31 cellular contexts compared by ENCODE assay signal in genomic region chr10:129548534-129549130, GRCh38.
"Had no signal": no experiment of that assay in that cellular context is flagged by ENCODE, and none has a peak within 500 bp of the region (broad histone marks: within the 10 kb centered on the region; RNA-seq: fewer than 3 reads in every experiment).

No MANE protein-coding gene starts in this region.

- H3K9me3 Mint-ChIP-seq: activated B cell treated with CpG ODN at 0.5 μM for 24 hours; activated CD4-positive, alpha-beta T cell treated with anti-CD3 and anti-CD28 coated beads, Interleukin-2, amount 10 ng/mL, durations not matched to agents 24 days and 14 days; activated T-cell treated with anti-CD3 and anti-CD28 coated beads, Interleukin-2, amount 50 U/mL, for 4 hours; activated T-helper 17 cell treated with anti-CD3 and anti-CD28 coated beads, Interleukin-2, amount 50 U/mL, for 72 hours; central memory CD8-positive, alpha-beta T cell had no signal

- H3K4me1 Mint-ChIP-seq: activated CD4-positive, alpha-beta T cell treated with anti-CD3 and anti-CD28 coated beads, Interleukin-2, amount 10 ng/mL, durations not matched to agents 24 days and 14 days; activated T-helper 17 cell treated with anti-CD3 and anti-CD28 coated beads, Interleukin-2, amount 50 U/mL, for 72 hours had no signal

- H3K27me3 Mint-ChIP-seq: activated B cell treated with CpG ODN at 0.5 μM for 24 hours; activated CD4-positive, alpha-beta T cell treated with anti-CD3 and anti-CD28 coated beads, Interleukin-2, amount 10 ng/mL, durations not matched to agents 24 days and 14 days; activated naive CD8-positive, alpha-beta T cell; activated T-helper 17 cell treated with anti-CD3 and anti-CD28 coated beads, Interleukin-2, amount 50 U/mL, for 72 hours; central memory CD8-positive, alpha-beta T cell; T-cell had no signal

- H3K27ac Mint-ChIP-seq: activated B cell treated with CpG ODN at 0.5 μM for 24 hours; activated CD4-positive, alpha-beta T cell treated with anti-CD3 and anti-CD28 coated beads, Interleukin-2, amount 10 ng/mL, durations not matched to agents 24 days and 14 days; activated naive CD4-positive, alpha-beta T cell treated with anti-CD3 and anti-CD28 coated beads for 36 hours; activated naive CD8-positive, alpha-beta T cell; activated T-helper 17 cell treated with anti-CD3 and anti-CD28 coated beads, Interleukin-2, amount 50 U/mL, for 72 hours; T-cell had no signal

- ATAC-seq: activated T-cell treated with anti-CD3 and anti-CD28 coated beads, Interleukin-2, amount 50 U/mL, for 4 hours; activated T-helper 17 cell treated with anti-CD3 and anti-CD28 coated beads, Interleukin-2, amount 50 U/mL, for 72 hours; Panc1; Right ventricle myocardium inferior; T-cell had no signal

- H3K4me3 Mint-ChIP-seq: activated B cell treated with CpG ODN at 0.5 μM for 24 hours; activated CD4-positive, alpha-beta T cell treated with anti-CD3 and anti-CD28 coated beads, Interleukin-2, amount 10 ng/mL, durations not matched to agents 24 days and 14 days; activated naive CD4-positive, alpha-beta T cell treated with anti-CD3 and anti-CD28 coated beads for 36 hours; activated naive CD8-positive, alpha-beta T cell; activated T-cell treated with anti-CD3 and anti-CD28 coated beads, Interleukin-2, amount 50 U/mL, for 4 hours; activated T-helper 17 cell treated with anti-CD3 and anti-CD28 coated beads, Interleukin-2, amount 50 U/mL, for 72 hours; brain; central memory CD8-positive, alpha-beta T cell had no signal

- DNase-seq: activated B cell treated with CpG ODN at 0.5 μM for 24 hours; activated CD4-positive, alpha-beta T cell treated with anti-CD3 and anti-CD28 coated beads for 1 hour; activated CD4-positive, alpha-beta T cell treated with anti-CD3 and anti-CD28 coated beads, Interleukin-2, amount 10 ng/mL, durations not matched to agents 24 days and 14 days; activated CD4-positive, alpha-beta T cell treated with anti-CD3 and anti-CD28 coated beads, Interleukin-2, amount 50 U/mL, for 48 hours; activated CD8-positive, alpha-beta memory T cell treated with anti-CD3 and anti-CD28 coated beads for 24 hours; activated gamma-delta T cell; activated naive CD4-positive, alpha-beta T cell treated with anti-CD3 and anti-CD28 coated beads for 36 hours; activated T-cell treated with anti-CD3 and anti-CD28 coated beads, Interleukin-2, amount 50 U/mL, for 4 hours; amygdala; NCI-H1092; NCI-H1417 treated with DMSO at 0.1 percent for 48 hours; NCI-H1694; NCI-H2029; NCI-H2107; NCI-H2171 treated with DMSO at 0.1 percent for 48 hours; NCI-H345; NCI-H510A; NCI-H526 treated with DMSO at 0.1 percent for 48 hours; NCI-H82; OCI-M1; RPMI8226; T-cell; T-helper 2 cell; T1000 had no signal

- H3K27ac ChIP-seq: SK-N-MC had no signal

- H3K36me3 Mint-ChIP-seq: brain had no signal

- H3K4me3 ChIP-seq: SK-N-MC had no signal
